27 cellular contexts compared by ENCODE assay signal in the genomic region with DNA sequence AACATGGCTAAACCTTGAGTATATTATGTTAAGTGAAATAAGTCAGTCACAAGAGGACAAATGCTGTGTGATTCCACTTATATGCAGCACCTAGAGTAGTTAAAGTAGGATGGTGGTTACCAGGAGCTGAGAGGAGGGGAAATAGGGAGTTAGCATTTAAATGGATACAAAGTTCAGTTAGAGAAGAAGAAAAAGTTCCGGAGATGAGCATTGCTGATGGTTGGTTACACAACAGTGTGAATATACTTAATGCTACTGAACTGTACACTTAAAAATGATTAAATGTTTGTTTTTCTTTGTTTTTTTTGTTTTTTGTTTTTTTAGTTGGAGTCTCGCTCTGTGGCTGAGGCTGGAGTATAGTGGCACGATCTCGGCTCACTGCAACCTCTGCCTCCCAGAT.
"Had no signal": no experiment of that assay in that cellular context is flagged by ENCODE, and none has a peak within 500 bp of the region (broad histone marks: within the 10 kb centered on the region; RNA-seq: fewer than 3 reads in every experiment).

No MANE protein-coding gene starts in this region.

- FAIRE-seq: urothelium cell line had no signal

- H3K27me3 ChIP-seq: stomach, suprapubic skin, testis, thyroid gland, tibial artery, tibial nerve, transverse colon, upper lobe of left lung, upper lobe of right lung, uterus, vagina had no signal

- DNase-seq: stimulated activated CD4-positive, alpha-beta T cell treated with anti-CD3 and anti-CD28 coated beads, Interleukin-2, amount 100 ng/mL, for 48 hours; stimulated activated CD4-positive, alpha-beta T cell treated with anti-CD3 and anti-CD28 coated beads, Interleukin-4, amount 100 ng/mL, for 1 hour; stimulated activated CD4-positive, alpha-beta T cell treated with anti-CD3 and anti-CD28 coated beads, Interleukin-4, amount 100 ng/mL, for 24 hours; stimulated activated CD4-positive, alpha-beta T cell treated with anti-CD3 and anti-CD28 coated beads, Interleukin-4, amount 100 ng/mL, for 4 hours; stimulated activated CD8-positive, alpha-beta memory T cell treated with anti-CD3 and anti-CD28 coated beads, Interleukin-4, amount 100 ng/mL, for 48 hours; stimulated activated naive B cell treated with anti-CD40 and anti-IgM and Interleukin-4, amounts not matched to agents 10 μg/mL and 1 μg/mL and 100 μg/mL, for 72 hours; stimulated activated naive CD4-positive, alpha-beta T cell; stimulated activated naive CD4-positive, alpha-beta T cell treated with Interleukin-2 at 50 U/mL for 16 hours; stimulated activated naive CD8-positive, alpha-beta T cell treated with anti-CD3 and anti-CD28 coated beads, Interleukin-15, amount 100 ng/mL, for 72 hours; stimulated activated naive CD8-positive, alpha-beta T cell treated with anti-CD3 and anti-CD28 coated beads, Interleukin-15, Interleukin-2, amounts not matched to agents 100 U/mL and 50 U/mL, for 24 hours; stomach; substantia nigra; testis; thyroid gland; tibial artery; transverse colon; trophoblast cell; upper lobe of left lung; upper lobe of right lung; uterus had no signal

- H3K4me3 ChIP-seq: stomach, suprapubic skin, testis, thoracic aorta, thyroid gland, tibial artery, tibial nerve, transverse colon, upper lobe of left lung, upper lobe of right lung, uterus, vagina had no signal

- H3K9me3 ChIP-seq: stomach, suprapubic skin, testis, thoracic aorta, thyroid gland, tibial artery, tibial nerve, transverse colon, upper lobe of left lung, upper lobe of right lung, uterus, vagina had no signal

- ATAC-seq: stimulated activated effector memory CD8-positive, alpha-beta T cell treated with anti-CD3 and anti-CD28 coated beads, Interleukin-12 subunit alpha, Interleukin-12 subunit beta, amount 100 ng/mL, for 72 hours; stimulated activated memory B cell treated with anti-CD40 and anti-IgM and Interleukin-4, amounts not matched to agents 10 μg/mL and 1 μg/mL and 100 μg/mL, for 72 hours; stimulated activated naive B cell treated with anti-CD40 and anti-IgM and Interleukin-4, amounts not matched to agents 10 μg/mL and 1 μg/mL and 100 μg/mL, for 72 hours; stimulated activated naive CD8-positive, alpha-beta T cell treated with anti-CD3 and anti-CD28 coated beads, Interleukin-15, amount 100 ng/mL, for 72 hours; stimulated activated naive CD8-positive, alpha-beta T cell treated with anti-CD3 and anti-CD28 coated beads, Interleukin-15, Interleukin-2, amounts not matched to agents 100 U/mL and 50 U/mL, for 24 hours; upper lobe of right lung had no signal

- H3K36me3 ChIP-seq: stomach, suprapubic skin, thoracic aorta, thyroid gland, tibial artery, tibial nerve, transverse colon, upper lobe of left lung, upper lobe of right lung, uterus, vagina had no signal

- H3K4me1 ChIP-seq: stomach, suprapubic skin, testis, thyroid gland, tibial artery, tibial nerve, transverse colon, upper lobe of left lung, upper lobe of right lung, uterus, vagina had no signal

- H3K27ac ChIP-seq: stomach, suprapubic skin, testis, thoracic aorta, thyroid gland, tibial artery, tibial nerve, transverse colon, upper lobe of left lung, upper lobe of right lung, uterus, vagina had no signal
